In the genomic region with DNA sequence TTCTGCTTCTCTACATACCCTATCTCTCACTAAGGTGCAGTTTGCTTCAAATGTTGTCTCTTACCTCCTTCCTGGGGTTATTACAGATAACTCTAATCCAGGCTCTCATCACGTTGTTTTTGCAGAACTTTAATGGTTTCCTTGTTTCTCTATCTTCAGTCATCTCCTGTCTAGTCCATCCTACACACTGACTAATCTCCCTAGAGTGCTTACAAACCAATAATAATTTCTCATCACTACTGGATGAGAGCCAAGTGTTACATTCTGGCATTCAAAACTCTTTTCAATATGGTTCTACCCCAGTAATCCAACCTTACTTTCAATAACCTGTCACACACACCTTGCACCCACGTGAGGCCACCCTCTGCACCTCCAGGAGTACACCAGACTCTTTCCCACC, we compare ENCODE assay signal across 16 cellular contexts.
DNase-seq lines count a peak whose midpoint lies in the region; ATAC-seq and TF ChIP-seq lines count a peak whose summit lies in the region.
"Had no signal": no experiment of that assay in that cellular context is flagged by ENCODE, and none has a peak within 500 bp of the region (broad histone marks: within the 10 kb centered on the region; RNA-seq: fewer than 3 reads in every experiment).

No MANE protein-coding gene starts in this region.

- TF ChIP-seq POLR2A in sigmoid colon (IDR thresholded peaks at IDR 0.05), result no peak

- no peaks in the 10 kb centered on the region for H3K36me3 ChIP-seq in sigmoid colon
- H3K36me3 ChIP-seq: HAP-1, tibial nerve had no signal

- ATAC-seq in SK-N-SH treated with all-trans-retinoic acid at 6 μM for 48 hours, result no peak

- H3K27me3 ChIP-seq in sigmoid colon, result no peaks in the 10 kb centered on the region
- H3K27me3 ChIP-seq: tibial nerve had no signal

- peak overlapping the region; percentile 82 to 90 (median 86) for H3K27ac ChIP-seq in sigmoid colon
- H3K27ac ChIP-seq: tibial nerve had no signal

- peaks cover 0 to 85% (median 60%) of the 10 kb centered on the region in 4 donors for H3K4me1 ChIP-seq in sigmoid colon
- H3K4me1 ChIP-seq: HAP-1 had no signal

- no peaks in the 10 kb centered on the region for H3K9me3 ChIP-seq in sigmoid colon
- H3K9me3 ChIP-seq: HAP-1, tibial nerve had no signal

- WGBS in sigmoid colon, 2 donors, result 70 to 75% methylated on average over 2 of the region's 2 CpGs

- TF ChIP-seq CTCF in fibroblast of mammary gland (conservative IDR thresholded peaks at IDR 0.05; ENCODE audit: control insufficient read depth, insufficient read depth, low read depth, low read length) (no peak), sigmoid colon (IDR thresholded peaks at IDR 0.05) (no peak)

- H3K4me3 ChIP-seq in fibroblast of mammary gland (ENCODE audit: control insufficient read depth, low read depth, low read length) (no peak overlapping the region), sigmoid colon (no peak overlapping the region)
- H3K4me3 ChIP-seq: HAP-1, tibial nerve had no signal

- intact Hi-C loops in sigmoid colon (cut with DNase I), result no loop called here

- no peak for TF ChIP-seq EP300 in sigmoid colon (IDR thresholded peaks at IDR 0.05)

- DNase-seq in AG08396 (ENCODE audit: low spot score) (peak; percentile 39), fibroblast of mammary gland (ENCODE audit: low read depth) (peak; percentile 88), sigmoid colon (no peak), SHP77 (lab: John Stamatoyannopoulos, UW) (no peak), NOMO-1 treated with DMSO at 0.1 percent for 48 hours (lab: John Stamatoyannopoulos, UW; ENCODE audit: unreplicated experiment) (no peak)
- no peak for DNase-seq in stimulated activated CD4-positive, alpha-beta T cell treated with anti-CD3 and anti-CD28 coated beads, Interleukin-4, amount 100 ng/mL, for 24 hours
- no peak for DNase-seq in stimulated activated CD4-positive, alpha-beta T cell treated with anti-CD3 and anti-CD28 coated beads, Interleukin-12 subunit alpha, Interleukin-12 subunit beta, amount 100 ng/mL, for 4 hours
- DNase-seq: activated effector memory CD4-positive, alpha-beta T cell treated with anti-CD3 and anti-CD28 coated beads, Interleukin-2, amount 50 U/mL, for 16 hours; amygdala; CD4-positive, alpha-beta memory T cell; NCI-H748 treated with DMSO at 0.1 percent for 48 hours; nephron progenitor cell; stimulated activated CD4-positive, alpha-beta T cell treated with anti-CD3 and anti-CD28 coated beads, Interleukin-1b, Interleukin-23, amount 100 ng/mL, for 48 hours had no signal

TF ChIP-seq in SK-N-SH treated with all-trans-retinoic acid at 6 μM for 48 hours, 23 proteins besides CTCF, POLR2A, EP300 and RAD21:
- TF ChIP-seq ZNF565 (CRISPR knock-in tag; conservative IDR thresholded peaks at IDR 0.05; ENCODE audit: low read depth), result no peak
- TF ChIP-seq ISL1 (CRISPR knock-in tag; IDR thresholded peaks at IDR 0.05), result peak; percentile 54; the same call in 1 of the 2 replicates

Comparison
In these comparisons a context has a peak if more than half of its experiments do, and no peak if none do; other contexts are left out.
1. DNase-seq: peak in AG08396 (single experiment) and fibroblast of mammary gland (single experiment); none in sigmoid colon (single experiment), stimulated activated CD4-positive, alpha-beta T cell treated with anti-CD3 and anti-CD28 coated beads, Interleukin-4, amount 100 ng/mL, for 24 hours (single experiment), SHP77 (0 of 2), NOMO-1 treated with DMSO at 0.1 percent for 48 hours (single experiment) and stimulated activated CD4-positive, alpha-beta T cell treated with anti-CD3 and anti-CD28 coated beads, Interleukin-12 subunit alpha, Interleukin-12 subunit beta, amount 100 ng/mL, for 4 hours (single experiment).